Comparison of ENCODE assay signal across 17 cellular contexts in the genomic region with DNA sequence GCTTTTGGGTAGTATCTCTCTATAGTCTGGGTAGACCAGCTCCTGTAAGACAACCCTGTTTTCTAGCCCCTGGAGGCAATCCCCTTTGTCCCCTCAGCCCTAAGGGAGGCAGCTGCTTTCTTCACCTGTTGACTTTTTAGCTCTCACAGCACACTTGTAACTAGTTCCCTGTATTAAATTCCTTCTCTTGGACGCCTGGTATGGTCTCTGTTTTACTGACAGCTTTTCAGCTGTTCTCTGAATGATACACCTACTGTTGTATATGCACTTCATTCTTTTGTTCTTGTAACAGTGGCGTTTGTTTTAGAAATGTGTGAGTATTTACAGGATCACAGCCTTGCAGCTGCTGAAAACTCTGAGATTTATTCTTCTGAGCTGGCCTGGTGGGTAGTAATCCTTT.
"Had no signal": no experiment of that assay in that cellular context is flagged by ENCODE, and none has a peak within 500 bp of the region (broad histone marks: within the 10 kb centered on the region; RNA-seq: fewer than 3 reads in every experiment).

No MANE protein-coding gene starts in this region.

- H3K36me3 ChIP-seq: right atrium auricular region had no signal

- DNase-seq: activated CD4-positive, alpha-beta T cell treated with anti-CD3 and anti-CD28 coated beads, Interleukin-2, amount 10 ng/mL, durations not matched to agents 24 days and 14 days; activated naive CD4-positive, alpha-beta T cell; activated naive CD8-positive, alpha-beta T cell treated with anti-CD3 and anti-CD28 coated beads, Interleukin-2, amount 10 ng/mL, durations not matched to agents 7 days and 5 days; anterior cingulate cortex; effector memory CD4-positive, alpha-beta T cell; foreskin keratinocyte; kidney glomerular epithelial cell; left ventricle myocardium superior; mucosa of descending colon; natural killer cell; nucleus accumbens; stimulated activated CD4-positive, alpha-beta T cell treated with anti-CD3 and anti-CD28 coated beads, Interleukin-4, amount 100 ng/mL, for 4 hours; stimulated activated naive CD8-positive, alpha-beta T cell treated with anti-CD3 and anti-CD28 coated beads, Interleukin-15, Interleukin-2, amounts not matched to agents 100 U/mL and 50 U/mL, for 24 hours; T-helper 2 cell; trophoblast cell had no signal

- H3K4me3 ChIP-seq: mucosa of descending colon, right atrium auricular region, smooth muscle cell had no signal

- H3K27ac ChIP-seq: foreskin keratinocyte, right atrium auricular region had no signal

- ATAC-seq: foreskin keratinocyte; left ventricle myocardium superior; mucosa of descending colon; natural killer cell; stimulated activated naive CD8-positive, alpha-beta T cell treated with anti-CD3 and anti-CD28 coated beads, Interleukin-15, Interleukin-2, amounts not matched to agents 100 U/mL and 50 U/mL, for 24 hours had no signal

- H3K4me1 ChIP-seq: foreskin keratinocyte, right atrium auricular region had no signal

- H3K27me3 ChIP-seq: right atrium auricular region had no signal

- H3K9me3 ChIP-seq: mucosa of descending colon, right atrium auricular region had no signal
